ENCODE assay signal across 13 cellular contexts in the genomic region with DNA sequence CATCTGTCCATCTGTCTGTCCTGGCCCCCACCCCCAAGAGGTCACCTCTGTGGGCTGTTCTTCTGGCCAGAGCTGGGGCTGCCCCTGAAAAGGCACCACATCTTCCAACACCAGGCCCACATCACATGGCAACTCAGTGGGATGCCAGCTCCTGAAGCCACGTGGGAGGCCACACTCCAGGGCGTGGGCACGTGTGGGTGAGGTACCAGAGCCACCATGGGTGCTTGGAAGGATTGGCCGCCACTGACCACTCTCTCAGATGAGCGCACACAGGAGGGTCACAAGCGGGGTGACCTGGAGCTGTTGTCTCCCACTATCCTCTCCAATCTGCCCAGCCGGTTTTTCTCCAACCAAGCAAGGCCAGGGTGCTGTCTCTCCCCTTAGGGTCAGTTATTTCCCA.
A peak's percentile ranks its signal among the peaks of the same experiment; 100 is the strongest.
DNase-seq lines count a peak whose midpoint lies in the region; ATAC-seq and TF ChIP-seq lines count a peak whose summit lies in the region.
"Had no signal": no experiment of that assay in that cellular context is flagged by ENCODE, and none has a peak within 500 bp of the region (broad histone marks: within the 10 kb centered on the region; RNA-seq: fewer than 3 reads in every experiment).

No MANE protein-coding gene starts in this region.

- no peaks in the 10 kb centered on the region for H3K36me3 Mint-ChIP-seq in CD14-positive monocyte
- H3K36me3 Mint-ChIP-seq in chondrocyte (ENCODE audit: low read depth) = no peaks in the 10 kb centered on the region
- H3K36me3 Mint-ChIP-seq in neural crest cell (ENCODE audit: low read depth) = no peaks in the 10 kb centered on the region
- H3K36me3 Mint-ChIP-seq: CD4-positive, alpha-beta memory T cell; IgD-negative memory B cell had no signal

- H3K4me3 Mint-ChIP-seq in CD14-positive monocyte (no peak overlapping the region), chondrocyte (ENCODE audit: unreplicated experiment) (no peak overlapping the region), neural crest cell (no peak overlapping the region)
- H3K4me3 Mint-ChIP-seq: CD4-positive, alpha-beta memory T cell; IgD-negative memory B cell had no signal

- intact Hi-C loops in CD14-positive monocyte (cut with micrococcal nuclease) = loop anchor here (5.0 kb wide), 2 partner anchors 235 to 270 kb away; no protein-coding TSS in a partner anchor

- H3K27ac Mint-ChIP-seq in CD14-positive monocyte (peak overlapping the region in 1 of 7 donors; percentile 17), chondrocyte (ENCODE audit: unreplicated experiment) (no peak overlapping the region), neural crest cell (ENCODE audit: unreplicated experiment) (peak overlapping the region; percentile 50)
- H3K27ac Mint-ChIP-seq: CD4-positive, alpha-beta memory T cell; IgD-negative memory B cell had no signal

- ATAC-seq in HG02885 (IDR thresholded peaks at IDR 0.05; ENCODE audit: poor library complexity, unreplicated experiment) = no peak
- ATAC-seq in HG03159 (IDR thresholded peaks at IDR 0.05; ENCODE audit: unreplicated experiment) = no peak

- H3K27me3 Mint-ChIP-seq in CD14-positive monocyte (ENCODE audit: low read depth in 3 of 3) (peaks cover 2 to 9% (median 5%) of the 10 kb centered on the region in 3 donors), chondrocyte (ENCODE audit: low read depth) (peaks cover 24% of the 10 kb centered on the region), neural crest cell (ENCODE audit: low read depth) (peaks cover 6% of the 10 kb centered on the region)

- DNase-seq in CD14-positive monocyte (ENCODE audit: low spot score) = peak; percentile 42
- DNase-seq in chondrocyte (ENCODE audit: low spot score) = peak; percentile 80
- no peak for DNase-seq in neural crest cell (ENCODE audit: low read depth, low spot score)
- DNase-seq in activated CD4-positive, alpha-beta T cell treated with anti-CD3 and anti-CD28 coated beads for 4 hours = no peak
- DNase-seq: ACHN; CD4-positive, alpha-beta memory T cell; DMS153; DMS79; GDM1; GM23248 had no signal

- TF ChIP-seq CTCF in CD14-positive monocyte (IDR thresholded peaks at IDR 0.05) = no peak
- no peak for TF ChIP-seq CTCF in chondrocyte (IDR thresholded peaks at IDR 0.05)
- TF ChIP-seq CTCF in neural crest cell (conservative IDR thresholded peaks at IDR 0.05) = no peak

- no peaks in the 10 kb centered on the region for H3K4me1 Mint-ChIP-seq in CD14-positive monocyte
- H3K4me1 Mint-ChIP-seq in chondrocyte (ENCODE audit: low read depth) = no peaks in the 10 kb centered on the region
- H3K4me1 Mint-ChIP-seq in neural crest cell = no peaks in the 10 kb centered on the region
- H3K4me1 Mint-ChIP-seq: CD4-positive, alpha-beta memory T cell; IgD-negative memory B cell had no signal

- H3K9me3 Mint-ChIP-seq in CD14-positive monocyte (peaks cover 0 to 4% (median 0%) of the 10 kb centered on the region in 7 donors), chondrocyte (ENCODE audit: low read depth) (no peaks in the 10 kb centered on the region), neural crest cell (no peaks in the 10 kb centered on the region)

Comparison
In these comparisons a context has a peak if more than half of its experiments do, and no peak if none do; other contexts are left out.
1. DNase-seq: peak in CD14-positive monocyte (single experiment) and chondrocyte (single experiment); none in neural crest cell (single experiment) and activated CD4-positive, alpha-beta T cell treated with anti-CD3 and anti-CD28 coated beads for 4 hours (0 of 2).